ENCODE assay signal across 12 cellular contexts in the genomic region with DNA sequence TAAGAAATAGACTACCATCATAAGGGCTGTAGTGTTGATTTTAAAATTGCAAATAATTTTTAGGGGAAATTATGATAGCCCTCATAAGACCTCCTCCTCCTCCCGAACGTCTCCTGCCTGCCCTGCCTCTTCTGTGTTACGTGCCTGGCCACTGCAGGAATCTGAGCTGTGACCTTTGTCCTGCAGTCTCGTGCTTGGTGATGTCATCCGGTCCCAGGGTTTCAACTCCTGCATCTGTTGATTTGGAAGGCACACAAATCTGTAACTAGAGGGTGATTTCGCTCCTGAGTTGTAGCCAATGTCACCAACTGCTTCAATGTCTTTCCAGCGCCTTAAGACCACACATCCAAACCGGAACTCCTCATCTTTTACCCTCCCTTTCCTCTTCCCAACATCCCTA.
DNase-seq lines count a peak whose midpoint lies in the region; ATAC-seq lines count a peak whose summit lies in the region.
"Had no signal": no experiment of that assay in that cellular context is flagged by ENCODE, and none has a peak within 500 bp of the region (broad histone marks: within the 10 kb centered on the region; RNA-seq: fewer than 3 reads in every experiment).

No MANE protein-coding gene starts in this region.

- H3K4me3 Mint-ChIP-seq in effector memory CD8-positive, alpha-beta T cell: no peak overlapping the region
- H3K4me3 Mint-ChIP-seq: activated T-helper 17 cell treated with anti-CD3 and anti-CD28 coated beads, Interleukin-2, amount 50 U/mL, for 72 hours had no signal

- no peaks in the 10 kb centered on the region for H3K4me1 Mint-ChIP-seq in effector memory CD8-positive, alpha-beta T cell (ENCODE audit: low read depth in 2 of 2)
- H3K4me1 Mint-ChIP-seq: activated T-helper 17 cell treated with anti-CD3 and anti-CD28 coated beads, Interleukin-2, amount 50 U/mL, for 72 hours had no signal

- H3K36me3 Mint-ChIP-seq in effector memory CD8-positive, alpha-beta T cell (ENCODE audit: insufficient read depth): peaks cover under 1% of the 10 kb centered on the region

- intact Hi-C loops in sciatic nerve (cut with DNase I): no loop called here

- H3K27ac Mint-ChIP-seq in effector memory CD8-positive, alpha-beta T cell: no peak overlapping the region
- H3K27ac Mint-ChIP-seq: activated T-helper 17 cell treated with anti-CD3 and anti-CD28 coated beads, Interleukin-2, amount 50 U/mL, for 72 hours had no signal

- H3K9me3 Mint-ChIP-seq in effector memory CD8-positive, alpha-beta T cell: no peaks in the 10 kb centered on the region
- H3K9me3 Mint-ChIP-seq: activated T-helper 17 cell treated with anti-CD3 and anti-CD28 coated beads, Interleukin-2, amount 50 U/mL, for 72 hours had no signal

- peaks cover 0 to 6% of the 10 kb centered on the region in 2 donors for H3K27me3 Mint-ChIP-seq in effector memory CD8-positive, alpha-beta T cell
- H3K27me3 Mint-ChIP-seq: activated T-helper 17 cell treated with anti-CD3 and anti-CD28 coated beads, Interleukin-2, amount 50 U/mL, for 72 hours had no signal

- DNase-seq in EL: peak; percentile 22
- DNase-seq in cerebellum (ENCODE audit: low spot score): peak; percentile 27
- peak; percentile 29 for DNase-seq in iPS-NIHi7 (ENCODE audit: extremely low spot score)
- no peak for DNase-seq in sciatic nerve (ENCODE audit: low spot score)
- DNase-seq in effector memory CD8-positive, alpha-beta T cell: no peak
- DNase-seq: activated CD4-positive, CD25-positive, alpha-beta regulatory T cell treated with anti-CD3 and anti-CD28 coated beads, Interleukin-2, amount 50 U/mL, for 72 hours; MV-4-11; stimulated activated naive CD4-positive, alpha-beta T cell treated with Interleukin-2 at 50 U/mL for 16 hours had no signal

- ATAC-seq in sciatic nerve (peak; percentile 90), GM21723 (IDR thresholded peaks at IDR 0.05; ENCODE audit: unreplicated experiment) (no peak), GM21619 (IDR thresholded peaks at IDR 0.05; ENCODE audit: unreplicated experiment) (no peak), HG02588 (IDR thresholded peaks at IDR 0.05; ENCODE audit: unreplicated experiment) (no peak)
- ATAC-seq in effector memory CD8-positive, alpha-beta T cell (replicated peaks): no peak
- ATAC-seq: activated T-helper 17 cell treated with anti-CD3 and anti-CD28 coated beads, Interleukin-2, amount 50 U/mL, for 72 hours had no signal

Comparison
In these comparisons a context has a peak if more than half of its experiments do, and no peak if none do; other contexts are left out.
1. DNase-seq: peak in EL (single experiment), cerebellum (single experiment) and iPS-NIHi7 (single experiment); none in sciatic nerve (single experiment) and effector memory CD8-positive, alpha-beta T cell (0 of 3).